In the genomic region with DNA sequence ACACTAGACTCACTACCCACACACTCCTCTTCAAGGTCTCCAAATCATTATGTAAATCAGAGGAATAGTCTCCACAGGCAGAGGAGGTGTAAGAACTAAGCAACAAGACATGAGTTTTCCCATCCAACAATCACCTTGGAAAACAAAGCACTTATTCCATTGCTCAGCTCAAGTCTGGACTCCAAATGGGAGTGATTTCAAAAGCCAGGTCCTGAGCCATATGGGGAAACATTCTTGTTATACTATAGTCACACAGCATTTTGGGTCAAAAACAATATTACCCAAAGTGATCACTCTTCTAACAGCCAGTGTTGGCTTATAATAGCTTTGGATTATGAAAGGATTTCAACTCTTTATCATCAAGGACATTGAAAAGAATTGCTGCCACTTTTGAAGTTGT, we compare ENCODE assay signal across 8 cellular contexts. TPM values are rescaled to one million over a fixed set of nuclear protein-coding genes. Genes with fewer than 3 reads are reported as not detected.
DNase-seq lines count a peak whose midpoint lies in the region; ATAC-seq and TF ChIP-seq lines count a peak whose summit lies in the region.

No MANE protein-coding gene starts in this region.

- H3K27me3 ChIP-seq in SJCRH30, result no peaks in the 10 kb centered on the region
- no peaks in the 10 kb centered on the region for H3K27me3 ChIP-seq in esophagus squamous epithelium

- TF ChIP-seq CTCF in GM10248 (IDR thresholded peaks at IDR 0.05; ENCODE audit: control extremely low read depth, extremely low read depth, low read depth, missing control alignments) (no peak), esophagus squamous epithelium (IDR thresholded peaks at IDR 0.05) (no peak), mucosa of descending colon (IDR thresholded peaks at IDR 0.05) (no peak)

- intact Hi-C loops in esophagus squamous epithelium (cut with DNase I) (loop anchor here (5.0 to 10.0 kb wide), 2 partner anchors 64 to 149 kb away; a partner anchor contains a TSS), mucosa of descending colon (cut with DNase I, micrococcal nuclease) (loop anchor here (5.0 to 10.0 kb wide), 2 partner anchors 61 to 64 kb away; no protein-coding TSS in a partner anchor)

- CTCF ChIA-PET in GM10248 (lab: Yijun Ruan, JAX), result interaction anchor here (0.7 to 7.0 kb wide), 39 partner anchors 8 to 483 kb away, joined by 3 to 84 read pairs (median 5); a partner anchor contains a TSS

- POLR2A ChIA-PET in GM10248 (lab: Yijun Ruan, JAX), result no interaction called here

- ATAC-seq in mucosa of descending colon, result no peak
- no peak for ATAC-seq in HG03196 (IDR thresholded peaks at IDR 0.05; ENCODE audit: unreplicated experiment)

- no peak for TF ChIP-seq POLR2A in esophagus squamous epithelium (IDR thresholded peaks at IDR 0.05)

- H3K9me3 ChIP-seq in SJCRH30 (replicated peaks), result no peaks in the 10 kb centered on the region
- H3K9me3 ChIP-seq in esophagus squamous epithelium, result no peaks in the 10 kb centered on the region
- no peaks in the 10 kb centered on the region for H3K9me3 ChIP-seq in mucosa of descending colon

- H3K4me3 ChIP-seq in SJCRH30, result peak overlapping the region; percentile 35
- peak overlapping the region in 2 of 4 donors; percentile 59 to 61 for H3K4me3 ChIP-seq in esophagus squamous epithelium
- no peak overlapping the region for H3K4me3 ChIP-seq in skin epidermis
- H3K4me3 ChIP-seq in mucosa of descending colon, result no peak overlapping the region

- H3K27ac ChIP-seq in SJCRH30, result peak overlapping the region; percentile 27
- H3K27ac ChIP-seq in esophagus squamous epithelium, result peak overlapping the region; percentile 62 to 89 (median 86)
- H3K27ac ChIP-seq in skin epidermis, result peak overlapping the region in 15 of 21 experiments; percentile 42 to 86 (median 70)

- H3K36me3 ChIP-seq in SJCRH30 (no peaks in the 10 kb centered on the region), esophagus squamous epithelium (no peaks in the 10 kb centered on the region), mucosa of descending colon (ENCODE audit: low read depth) (no peaks in the 10 kb centered on the region)

- H3K4me1 ChIP-seq in SJCRH30, result peaks cover 6% of the 10 kb centered on the region
- peaks cover 7 to 25% (median 15%) of the 10 kb centered on the region in 3 donors for H3K4me1 ChIP-seq in esophagus squamous epithelium
- H3K4me1 ChIP-seq in mucosa of descending colon (ENCODE audit: low read depth), result no peaks in the 10 kb centered on the region

- DNase-seq in GM10248 (ENCODE audit: extremely low spot score) (peak; percentile 3), SJCRH30 (no peak), esophagus squamous epithelium (lab: John Stamatoyannopoulos, UW) (no peak), mucosa of descending colon (no peak), NCI-H2227 treated with DMSO at 0.1 percent for 48 hours (lab: John Stamatoyannopoulos, UW) (no peak)
- no peak for DNase-seq in stimulated activated CD4-positive, alpha-beta T cell treated with anti-CD3 and anti-CD28 coated beads, Interleukin-2, amount 100 ng/mL, for 24 hours

RNA-seq across cellular contexts. Expression of a gene that starts 3.6 kb away (rescaled TPM):
- total RNA-seq in SJCRH30 (2014; rRNA removed; shearing (Covaris generic)), result 1.9 and 2.1 TPM in 2 replicates
- total RNA-seq in esophagus squamous epithelium (1 to 10 TPM in 1 of 4 donors, under 1 TPM in 1, not detected in 2; 0.94 to 1.3 TPM), mucosa of descending colon (1 to 10 TPM in 1 of 3 donors, under 1 TPM in 2; 0.38 to 3.5 (median 0.72) TPM)

RNA-seq across cellular contexts. Expression of a gene that starts 19.9 kb away (rescaled TPM):
- 34.1 and 38.0 TPM in 2 replicates for total RNA-seq in SJCRH30 (2014; rRNA removed; shearing (Covaris generic))
- total RNA-seq in esophagus squamous epithelium (10 to 100 TPM; 16.2 to 32.9 (median 24.8) TPM), mucosa of descending colon (10 to 100 TPM; 22.6 to 35.3 (median 26.6) TPM)

RNA-seq across cellular contexts. Expression of a gene that starts 55.8 kb away (rescaled TPM):
- total RNA-seq in SJCRH30 (2014; rRNA removed; shearing (Covaris generic)), result 4.4 and 4.8 TPM in 2 replicates
- 10 to 100 TPM in 2 of 4 donors, 1 to 10 TPM in 2; 5.8 to 13.9 (median 8.9) TPM for total RNA-seq in esophagus squamous epithelium
- total RNA-seq in mucosa of descending colon, result 10 to 100 TPM; 18.3 to 26.2 (median 23.4) TPM

Comparison
In these comparisons a context has a peak if more than half of its experiments do, and no peak if none do; other contexts are left out.
1. H3K27ac ChIP-seq: peak in every context shown above with its lines; median percentile 86 in esophagus squamous epithelium; 70 in skin epidermis; 27 in SJCRH30.